ENCODE assay signal across 8 cellular contexts in the genomic region with DNA sequence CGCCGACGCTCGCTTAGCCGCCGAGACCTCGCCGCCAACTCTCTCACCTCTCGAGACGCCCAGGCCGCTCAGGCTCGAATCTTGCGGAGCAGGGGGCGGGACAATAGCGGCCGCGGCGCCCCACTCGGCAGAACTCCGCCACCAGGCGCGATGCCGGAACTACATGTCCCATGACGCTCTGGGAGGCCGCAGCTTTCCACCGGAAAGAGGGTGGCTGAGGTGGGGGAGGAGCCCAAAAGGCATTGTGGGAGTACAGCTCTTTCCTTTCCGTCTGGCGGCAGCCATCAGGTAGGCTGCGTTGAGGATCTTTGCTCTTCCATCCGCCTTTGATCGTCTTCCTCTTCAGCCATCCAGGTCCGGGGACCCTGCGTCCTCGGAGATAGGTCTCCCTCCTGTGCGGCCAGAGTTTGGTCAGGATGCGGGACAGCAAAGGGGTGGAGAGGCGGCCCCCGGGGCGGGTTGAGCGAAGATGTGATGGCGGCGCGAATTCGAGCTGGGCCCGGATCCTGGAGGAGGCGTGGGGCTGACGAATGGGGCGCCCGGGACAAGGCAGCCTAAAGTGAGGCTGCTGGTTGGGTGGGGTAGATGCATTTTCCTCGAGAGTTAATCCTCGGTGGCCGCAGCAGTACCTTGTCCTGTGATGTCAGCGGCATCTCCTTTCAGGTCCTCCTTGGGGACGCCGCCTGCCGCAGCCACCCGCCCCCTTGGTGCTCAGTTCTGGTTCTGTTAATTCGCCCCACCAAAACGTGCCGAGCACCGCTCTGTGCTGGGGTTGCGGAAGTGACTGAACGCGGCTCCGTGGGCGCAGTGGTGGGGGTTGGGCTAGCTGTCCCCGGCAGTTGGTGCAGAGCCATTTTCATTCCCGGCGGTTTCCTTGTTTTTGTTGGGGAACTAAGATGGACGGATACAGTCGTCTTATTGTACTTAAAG. TPM values are rescaled to one million over a fixed set of nuclear protein-coding genes. Genes with fewer than 3 reads are reported as not detected.
DNase-seq lines count a peak whose midpoint lies in the region; ATAC-seq and TF ChIP-seq lines count a peak whose summit lies in the region.

NKIRAS1 (minus strand) TSS at position 105 of the 930 bp plus-strand sequence. CDS start 6,086 bp downstream, outside the sequence.
RPL15 (plus strand) TSS at position 247 of the 930 bp plus-strand sequence. CDS start 728 bp downstream, outside the sequence.

- peak within 1 kb of the TSS; percentile 93 to 99 for H3K9ac ChIP-seq in mucosa of rectum (ENCODE audit: low read depth in 1 of 2, low read length in 2 of 2)

- peak; percentile 89 for ATAC-seq in GM21526 (IDR thresholded peaks at IDR 0.05; ENCODE audit: low FRiP score, unreplicated experiment)

- H3K4me3 ChIP-seq in OCI-LY7 (ENCODE audit: low read depth, low read length, poor library complexity, severe bottlenecking) (peak within 1 kb of the TSS; percentile 97), epithelial cell of proximal tubule (ENCODE audit: low read depth, low read length) (peak within 1 kb of the TSS; percentile 95), mucosa of rectum (ENCODE audit: low read length in 2 of 2) (peak within 1 kb of the TSS; percentile 90 to 96)

- H3K27me3 ChIP-seq in mucosa of rectum (ENCODE audit: control insufficient read depth in 2 of 2, insufficient read depth in 2 of 2, low read length in 2 of 2), result no peaks in the 10 kb centered on the region

- peak; percentile 91 for DNase-seq in DMS114 treated with DMSO at 0.1 percent for 48 hours (lab: John Stamatoyannopoulos, UW; ENCODE audit: unreplicated experiment)
- peak; percentile 92 for DNase-seq in HuH-7.5 (ENCODE audit: low spot score)
- DNase-seq in OCI-LY7 (ENCODE audit: low spot score), result peak; percentile 98
- DNase-seq in activated T-cell treated with anti-CD3 and anti-CD28 coated beads for 48 hours (ENCODE audit: low read depth), result peak; percentile 94
- DNase-seq in epithelial cell of proximal tubule (ENCODE audit: low read depth), result no peak
- peak; percentile 97 for DNase-seq in stimulated activated CD8-positive, alpha-beta memory T cell treated with anti-CD3 and anti-CD28 coated beads, Interleukin-4, amount 100 ng/mL, for 48 hours

- no peaks in the 10 kb centered on the region for H3K9me2 ChIP-seq in OCI-LY7 (ENCODE audit: insufficient read depth, low read length)

- BruUV-seq in OCI-LY7 (replicated peaks; lab: Mats Ljungman, UMichigan), result no TSS peak

- H3K27ac ChIP-seq in OCI-LY7 (ENCODE audit: low read depth, low read length, poor library complexity, severe bottlenecking), result peak within 1 kb of the TSS; percentile 64
- H3K27ac ChIP-seq in mucosa of rectum (ENCODE audit: low read depth in 2 of 2, low read length in 2 of 2), result peak within 1 kb of the TSS; percentile 89 to 96

- H3K4me1 ChIP-seq in OCI-LY7 (ENCODE audit: insufficient read depth, low read length, poor library complexity, severe bottlenecking) (peaks cover 45% of the 10 kb centered on the region), mucosa of rectum (ENCODE audit: control insufficient read depth in 2 of 2, insufficient read depth in 2 of 2, low read length in 2 of 2) (peaks cover 11 to 13% of the 10 kb centered on the region in 2 donors)

- H3K9me3 ChIP-seq in OCI-LY7 (ENCODE audit: low read length) (no peaks in the 10 kb centered on the region), mucosa of rectum (ENCODE audit: control insufficient read depth in 2 of 2, low read length in 2 of 2) (no peaks in the 10 kb centered on the region)

- peak within 1 kb of the TSS; percentile 78 for H2AFZ ChIP-seq in OCI-LY7 (ENCODE audit: low read length)

- peak within 1 kb of the TSS; percentile 94 for H3K4me2 ChIP-seq in OCI-LY7 (ENCODE audit: low read length)

- peaks cover 50% of the 10 kb centered on the region for H3K36me3 ChIP-seq in OCI-LY7 (ENCODE audit: insufficient read depth, low read length)
- peaks cover 19 to 25% of the 10 kb centered on the region in 2 donors for H3K36me3 ChIP-seq in mucosa of rectum (ENCODE audit: control insufficient read depth in 2 of 2, insufficient read depth in 2 of 2, low read length in 2 of 2)

- H3K79me2 ChIP-seq in OCI-LY7 (ENCODE audit: insufficient read depth, low read depth, low read length), result peaks cover 39% of the 10 kb centered on the region

- intact Hi-C loops in OCI-LY7 (cut with micrococcal nuclease; ENCODE audit: unreplicated experiment), result loop anchor here (1.0 to 2.0 kb wide), 2 partner anchors 28 to 108 kb away; partner anchors contain the start of gene NR1D2

- TF ChIP-seq CTCF in OCI-LY7 (conservative IDR thresholded peaks at IDR 0.05; ENCODE audit: low read length), result no peak
- peak; percentile 35 for TF ChIP-seq CTCF in epithelial cell of proximal tubule (conservative IDR thresholded peaks at IDR 0.05; ENCODE audit: low read depth, low read length)

- POLR2A ChIA-PET in OCI-LY7 (lab: Charles Lee), result interaction anchor here (0.6 to 3.6 kb wide), 26 partner anchors 9 to 684 kb away, joined by 3 to 12 read pairs (median 4); no protein-coding TSS in a partner anchor

- H4K20me1 ChIP-seq in OCI-LY7 (ENCODE audit: insufficient read depth, low read length), result peaks cover 27% of the 10 kb centered on the region

- CTCF ChIA-PET in OCI-LY7 (lab: Charles Lee; ENCODE audit: unreplicated experiment), result interaction anchor here (1.1 kb wide), 1 partner anchor 846 kb away, joined by 4 read pairs; no protein-coding TSS in a partner anchor

RNA-seq across cellular contexts. Expression of gene NKIRAS1, which starts in this region (rescaled TPM):
- total RNA-seq in OCI-LY7 (2014; rRNA removed; shearing (Covaris generic)), result 4.0 and 4.1 TPM in 2 replicates
- 3.7 and 4.7 TPM in 2 replicates for total RNA-seq in OCI-LY7 (2022)
- total RNA-seq in epithelial cell of proximal tubule, result 5.9 and 6.7 TPM in 2 replicates

RNA-seq across cellular contexts. Expression of gene RPL15, which starts in this region (rescaled TPM):
- 2,205 and 2,390 TPM in 2 replicates for total RNA-seq in OCI-LY7 (2014; rRNA removed; shearing (Covaris generic))
- 2,355 and 2,716 TPM in 2 replicates for total RNA-seq in OCI-LY7 (2022)
- 1,941 and 2,849 TPM in 2 replicates for total RNA-seq in epithelial cell of proximal tubule
